In genomic region chr21:17784604-17785402, GRCh38 we compare ENCODE assay signal across 8 cellular contexts. TPM values are rescaled to one million over a fixed set of nuclear protein-coding genes. Genes with fewer than 3 reads are reported as not detected.
DNase-seq lines count a peak whose midpoint lies in the region; ATAC-seq and TF ChIP-seq lines count a peak whose summit lies in the region.
"Had no signal": no experiment of that assay in that cellular context is flagged by ENCODE, and none has a peak within 500 bp of the region (broad histone marks: within the 10 kb centered on the region; RNA-seq: fewer than 3 reads in every experiment).

No MANE protein-coding gene starts in this region.

- H3K4me2 ChIP-seq in GM23248 (ENCODE audit: unreplicated experiment): no peak overlapping the region

- WGBS in GM23248 (ENCODE audit: low coverage in 1 of 2, low lambda C conversion rate in 2 of 2, missing lambda C conversion rate in 2 of 2), 2 experiments: 92% methylated on average over 6 of the region's 6 CpGs

- H3K4me1 ChIP-seq in GM23248 (ENCODE audit: insufficient read depth): no peaks in the 10 kb centered on the region

- no peak overlapping the region for H3K4me3 Mint-ChIP-seq in nephron progenitor cell

- no peak overlapping the region for H3K9ac ChIP-seq in GM23248

- H3F3A ChIP-seq in GM23248 (ENCODE audit: insufficient read depth): no peaks in the 10 kb centered on the region

- no peaks in the 10 kb centered on the region for H4K20me1 ChIP-seq in GM23248 (ENCODE audit: insufficient read depth)

- H3K9me2 ChIP-seq in GM23248 (ENCODE audit: insufficient read depth): no peaks in the 10 kb centered on the region

- ATAC-seq in GM19025 (IDR thresholded peaks at IDR 0.05; ENCODE audit: low read depth, unreplicated experiment) (peak; percentile 52), HG02938 (IDR thresholded peaks at IDR 0.05; ENCODE audit: unreplicated experiment) (peak; percentile 54)

- H3K27me3 ChIP-seq in MG63 (no peaks in the 10 kb centered on the region), GM23248 (replicated peaks; ENCODE audit: insufficient read depth) (no peaks in the 10 kb centered on the region), brain microvascular endothelial cell (replicated peaks) (no peaks in the 10 kb centered on the region)

- H3K4me1 Mint-ChIP-seq in nephron progenitor cell: no peaks in the 10 kb centered on the region

- H3K79me2 ChIP-seq in GM23248 (ENCODE audit: insufficient read depth): no peaks in the 10 kb centered on the region

- DNase-seq in RPMI7951 (ENCODE audit: low read depth) (peak; percentile 56), nephron progenitor cell (no peak), MG63 (no peak), GM23248 (no peak), brain microvascular endothelial cell (no peak)

- no peak overlapping the region for H3K27ac ChIP-seq in GM23248
- H3K27ac ChIP-seq in brain microvascular endothelial cell: no peak overlapping the region
- H3K27ac ChIP-seq: SK-N-MC had no signal

- TF ChIP-seq CTCF in nephron progenitor cell (IDR thresholded peaks at IDR 0.05) (no peak), brain microvascular endothelial cell (IDR thresholded peaks at IDR 0.05; ENCODE audit: low read depth, low read length, missing control alignments) (no peak)

- H2AFZ ChIP-seq in GM23248: no peak overlapping the region

- H3K36me3 ChIP-seq in MG63 (peaks cover 14% of the 10 kb centered on the region), GM23248 (ENCODE audit: low read depth) (no peaks in the 10 kb centered on the region), brain microvascular endothelial cell (replicated peaks) (no peaks in the 10 kb centered on the region)

- H3K4me3 ChIP-seq in MG63: no peak overlapping the region
- H3K4me3 ChIP-seq in GM23248: no peak overlapping the region
- H3K4me3 ChIP-seq in brain microvascular endothelial cell (ENCODE audit: low read depth, low read length): no peak overlapping the region
- H3K4me3 ChIP-seq: SK-N-MC had no signal

- no peaks in the 10 kb centered on the region for H3K9me3 ChIP-seq in MG63
- no peaks in the 10 kb centered on the region for H3K9me3 ChIP-seq in GM23248 (ENCODE audit: low read depth)

- in situ Hi-C loops in GM23248 (cut with MboI): no loop called here
- in situ Hi-C loops in brain microvascular endothelial cell (cut with HindIII; ENCODE audit: low pct_ligation_motif_present, low sequenced_read_pairs): no loop called here

- peak overlapping the region; percentile 41 for H3K27ac Mint-ChIP-seq in nephron progenitor cell

- no peaks in the 10 kb centered on the region for H3K9me3 Mint-ChIP-seq in nephron progenitor cell

- H3K27me3 Mint-ChIP-seq in nephron progenitor cell (ENCODE audit: low read depth, poor library complexity): peaks cover 2% of the 10 kb centered on the region

- H3K36me3 Mint-ChIP-seq in nephron progenitor cell (ENCODE audit: low read depth): peaks cover 69% of the 10 kb centered on the region

RNA-seq across cellular contexts. Expression of gene C21orf91, which starts 34.4 kb away (rescaled TPM):
- 9.6 and 14.3 TPM in 2 replicates for total RNA-seq in RPMI7951 (2014; rRNA removed; shearing (Covaris generic))
- 1.7 and 2.7 TPM in 2 replicates for total RNA-seq in MG63 (2014; rRNA removed; shearing (Covaris generic); ENCODE audit: low replicate concordance)
- 2.5 and 3.7 TPM in 2 replicates for total RNA-seq in GM23248 (2014; rRNA removed; shearing (Covaris generic))
- 4.4 and 4.9 TPM in 2 replicates for polyA plus RNA-seq in GM23248 (2016; fragmentation: Nextera tagmentation; extraction: Ambion mirVana)
